12 cellular contexts compared by ENCODE assay signal in genomic region chr22:27124336-27125023, GRCh38.
DNase-seq lines count a peak whose midpoint lies in the region; ATAC-seq lines count a peak whose summit lies in the region.
"Had no signal": no experiment of that assay in that cellular context is flagged by ENCODE, and none has a peak within 500 bp of the region (broad histone marks: within the 10 kb centered on the region; RNA-seq: fewer than 3 reads in every experiment).

No MANE protein-coding gene starts in this region.

- ATAC-seq in right cardiac atrium, result peak; percentile 76 to 79
- peak; percentile 33 to 57 for ATAC-seq in stimulated activated naive B cell treated with anti-CD40 and anti-IgM and Interleukin-4, amounts not matched to agents 10 μg/mL and 1 μg/mL and 100 μg/mL, for 72 hours (replicated peaks)
- ATAC-seq: body of pancreas had no signal

- intact Hi-C loops in right cardiac atrium (cut with DNase I), result no loop called here

- H3K36me3 Mint-ChIP-seq in stimulated activated naive B cell treated with anti-CD40 and anti-IgM and Interleukin-4, amounts not matched to agents 10 μg/mL and 1 μg/mL and 100 μg/mL, for 72 hours, result no peaks in the 10 kb centered on the region

- no peaks in the 10 kb centered on the region for H3K4me1 ChIP-seq in right cardiac atrium (ENCODE audit: control insufficient read depth, insufficient read depth, low read length)
- H3K4me1 ChIP-seq: body of pancreas had no signal

- peaks cover 3% of the 10 kb centered on the region for H3K9me3 ChIP-seq in right cardiac atrium (ENCODE audit: control insufficient read depth, low read length)
- H3K9me3 ChIP-seq: body of pancreas had no signal

- no peak overlapping the region for H3K4me3 Mint-ChIP-seq in stimulated activated naive B cell treated with anti-CD40 and anti-IgM and Interleukin-4, amounts not matched to agents 10 μg/mL and 1 μg/mL and 100 μg/mL, for 72 hours

- H3K27me3 Mint-ChIP-seq in stimulated activated naive B cell treated with anti-CD40 and anti-IgM and Interleukin-4, amounts not matched to agents 10 μg/mL and 1 μg/mL and 100 μg/mL, for 72 hours, result peaks cover 28 to 29% of the 10 kb centered on the region in 2 donors

- H3K27me3 ChIP-seq in right cardiac atrium (ENCODE audit: control insufficient read depth, insufficient read depth), result no peaks in the 10 kb centered on the region
- H3K27me3 ChIP-seq: body of pancreas had no signal

- 41% methylated on average over 16 of the region's 16 CpGs for WGBS in right cardiac atrium

- peaks cover 4 to 6% of the 10 kb centered on the region in 2 donors for H3K4me1 Mint-ChIP-seq in stimulated activated naive B cell treated with anti-CD40 and anti-IgM and Interleukin-4, amounts not matched to agents 10 μg/mL and 1 μg/mL and 100 μg/mL, for 72 hours

- no peak overlapping the region for H3K27ac ChIP-seq in right cardiac atrium (ENCODE audit: low read length)
- H3K27ac ChIP-seq: epithelial cell of prostate had no signal

- H3K27ac Mint-ChIP-seq in stimulated activated naive B cell treated with anti-CD40 and anti-IgM and Interleukin-4, amounts not matched to agents 10 μg/mL and 1 μg/mL and 100 μg/mL, for 72 hours, result no peak overlapping the region

- peaks cover 4 to 7% of the 10 kb centered on the region in 2 donors for H3K9me3 Mint-ChIP-seq in stimulated activated naive B cell treated with anti-CD40 and anti-IgM and Interleukin-4, amounts not matched to agents 10 μg/mL and 1 μg/mL and 100 μg/mL, for 72 hours

- DNase-seq in Kasumi-1 (lab: John Stamatoyannopoulos, UW) (peak; percentile 43 to 67), SKM-1 (lab: John Stamatoyannopoulos, UW; ENCODE audit: unreplicated experiment) (peak; percentile 33), right cardiac atrium (peak; percentile 53 to 75 (median 73)), HuH-7.5 (ENCODE audit: low spot score) (no peak), foreskin melanocyte (no peak)
- DNase-seq in stimulated activated naive B cell treated with anti-CD40 and anti-IgM and Interleukin-4, amounts not matched to agents 10 μg/mL and 1 μg/mL and 100 μg/mL, for 72 hours, result no peak
- DNase-seq in stimulated activated CD4-positive, alpha-beta T cell treated with anti-CD3 and anti-CD28 coated beads, Interleukin-12 subunit alpha, Interleukin-12 subunit beta, amount 100 ng/mL, for 4 hours, result no peak
- no peak for DNase-seq in activated CD4-positive, CD25-positive, alpha-beta regulatory T cell treated with anti-CD3 and anti-CD28 coated beads, Interleukin-2, amount 50 U/mL, for 72 hours
- DNase-seq: NCI-H1417; stimulated activated CD4-positive, alpha-beta T cell treated with anti-CD3 and anti-CD28 coated beads, Interleukin-4, amount 100 ng/mL, for 24 hours had no signal

- H3K4me3 ChIP-seq in right cardiac atrium (ENCODE audit: low read length), result no peak overlapping the region
- H3K4me3 ChIP-seq: body of pancreas had no signal

Comparison
In these comparisons a context has a peak if more than half of its experiments do, and no peak if none do; other contexts are left out.
1. DNase-seq: peak in Kasumi-1 (2 of 2), SKM-1 (single experiment) and right cardiac atrium (3 of 3); none in stimulated activated naive B cell treated with anti-CD40 and anti-IgM and Interleukin-4, amounts not matched to agents 10 μg/mL and 1 μg/mL and 100 μg/mL, for 72 hours (single experiment), HuH-7.5 (single experiment), stimulated activated CD4-positive, alpha-beta T cell treated with anti-CD3 and anti-CD28 coated beads, Interleukin-12 subunit alpha, Interleukin-12 subunit beta, amount 100 ng/mL, for 4 hours (single experiment), foreskin melanocyte (single experiment) and activated CD4-positive, CD25-positive, alpha-beta regulatory T cell treated with anti-CD3 and anti-CD28 coated beads, Interleukin-2, amount 50 U/mL, for 72 hours (single experiment).